ENCODE assay signal across 8 cellular contexts in genomic region chr22:25403284-25403606, GRCh38.
DNase-seq lines count a peak whose midpoint lies in the region; ATAC-seq and TF ChIP-seq lines count a peak whose summit lies in the region.

No MANE protein-coding gene starts in this region.

- TF ChIP-seq POLR2A in upper lobe of left lung (IDR thresholded peaks at IDR 0.05), result no peak

- H3K9me3 Mint-ChIP-seq in activated naive CD4-positive, alpha-beta T cell treated with anti-CD3 and anti-CD28 coated beads for 36 hours, result no peaks in the 10 kb centered on the region

- no peaks in the 10 kb centered on the region for H3K36me3 Mint-ChIP-seq in activated naive CD4-positive, alpha-beta T cell treated with anti-CD3 and anti-CD28 coated beads for 36 hours (ENCODE audit: low read depth)

- peaks cover 8 to 27% of the 10 kb centered on the region in 2 donors for H3K4me1 ChIP-seq in ascending aorta
- peaks cover 8 to 29% of the 10 kb centered on the region in 2 donors for H3K4me1 ChIP-seq in lung (ENCODE audit: control insufficient read depth in 2 of 2, insufficient read depth in 2 of 2, low read length in 2 of 2)
- H3K4me1 ChIP-seq in upper lobe of left lung, result peaks cover 45 to 59% (median 51%) of the 10 kb centered on the region in 4 donors

- no peaks in the 10 kb centered on the region for H3K27me3 Mint-ChIP-seq in activated naive CD4-positive, alpha-beta T cell treated with anti-CD3 and anti-CD28 coated beads for 36 hours (ENCODE audit: low read depth)

- 17 to 25% methylated on average over 6 of the region's 6 CpGs for WGBS in lung, 2 donors
- WGBS in upper lobe of left lung, 2 donors, result 23 to 34% methylated on average over 6 of the region's 6 CpGs

- DNase-seq in activated naive CD4-positive, alpha-beta T cell treated with anti-CD3 and anti-CD28 coated beads for 36 hours, result no peak
- no peak for DNase-seq in activated naive CD4-positive, alpha-beta T cell treated with anti-CD3 and anti-CD28 coated beads, Interleukin-2, amount 50 U/mL, for 16 hours
- DNase-seq in ascending aorta (ENCODE audit: low spot score in 2 of 2) (no peak), lung (ENCODE audit: low spot score) (no peak), upper lobe of left lung (no peak), DMS79 treated with DMSO at 0.1 percent for 48 hours (lab: John Stamatoyannopoulos, UW) (no peak), SW 1271 (lab: John Stamatoyannopoulos, UW) (no peak)

- no peak for TF ChIP-seq EP300 in upper lobe of left lung (IDR thresholded peaks at IDR 0.05)

- CTCF ChIA-PET in activated naive CD4-positive, alpha-beta T cell treated with anti-CD3 and anti-CD28 coated beads for 36 hours (lab: Charles Lee), result interaction anchor here (0.9 to 1.0 kb wide), 2 partner anchors 24 to 44 kb away, joined by 3 to 4 read pairs; no protein-coding TSS in a partner anchor

- ATAC-seq in lung (ENCODE audit: insufficient read depth, low FRiP score) (no peak), upper lobe of left lung (ENCODE audit: low FRiP score in 2 of 2) (no peak), GM21447 (IDR thresholded peaks at IDR 0.05; ENCODE audit: unreplicated experiment) (no peak)

- H3K9me3 ChIP-seq in ascending aorta (no peaks in the 10 kb centered on the region), lung (ENCODE audit: control insufficient read depth in 2 of 2, insufficient read depth in 1 of 2, low read length in 1 of 2) (no peaks in the 10 kb centered on the region), upper lobe of left lung (no peaks in the 10 kb centered on the region)

- peak overlapping the region; percentile 93 to 99 for H3K4me3 ChIP-seq in ascending aorta
- H3K4me3 ChIP-seq in lung, result no peak overlapping the region
- H3K4me3 ChIP-seq in upper lobe of left lung, result peak overlapping the region in 2 of 4 donors; percentile 88 to 94

- no peaks in the 10 kb centered on the region for H3K36me3 ChIP-seq in ascending aorta
- no peaks in the 10 kb centered on the region for H3K36me3 ChIP-seq in lung (ENCODE audit: control insufficient read depth in 2 of 2, insufficient read depth in 2 of 2, low read length in 2 of 2)
- H3K36me3 ChIP-seq in upper lobe of left lung, result no peaks in the 10 kb centered on the region

- intact Hi-C loops in activated naive CD4-positive, alpha-beta T cell treated with anti-CD3 and anti-CD28 coated beads for 36 hours (cut with micrococcal nuclease), result loop anchor here (5.0 kb wide), 3 partner anchors 41 to 336 kb away; no protein-coding TSS in a partner anchor
- intact Hi-C loops in ascending aorta (cut with DNase I), result no loop called here

- H3K27ac ChIP-seq in ascending aorta (peak overlapping the region; percentile 84 to 93), lung (ENCODE audit: low read depth in 1 of 2, low read length in 1 of 2) (peak overlapping the region; percentile 58 to 74), upper lobe of left lung (peak overlapping the region; percentile 78 to 94 (median 87))

- H3K4me3 Mint-ChIP-seq in activated naive CD4-positive, alpha-beta T cell treated with anti-CD3 and anti-CD28 coated beads for 36 hours, result peak overlapping the region; percentile 80

- TF ChIP-seq CTCF in ascending aorta (IDR thresholded peaks at IDR 0.05), result no peak
- TF ChIP-seq CTCF in lung (IDR thresholded peaks at IDR 0.05; ENCODE audit: control extremely low read depth, extremely low read depth), result no peak
- no peak for TF ChIP-seq CTCF in upper lobe of left lung (IDR thresholded peaks at IDR 0.05)

- H3K27me3 ChIP-seq in ascending aorta (no peaks in the 10 kb centered on the region), lung (ENCODE audit: control insufficient read depth, insufficient read depth) (no peaks in the 10 kb centered on the region), upper lobe of left lung (no peaks in the 10 kb centered on the region)

- no peak overlapping the region for H3K27ac Mint-ChIP-seq in activated naive CD4-positive, alpha-beta T cell treated with anti-CD3 and anti-CD28 coated beads for 36 hours

- peaks cover 35% of the 10 kb centered on the region for H3K4me1 Mint-ChIP-seq in activated naive CD4-positive, alpha-beta T cell treated with anti-CD3 and anti-CD28 coated beads for 36 hours (ENCODE audit: low read depth)
